In the genomic region with DNA sequence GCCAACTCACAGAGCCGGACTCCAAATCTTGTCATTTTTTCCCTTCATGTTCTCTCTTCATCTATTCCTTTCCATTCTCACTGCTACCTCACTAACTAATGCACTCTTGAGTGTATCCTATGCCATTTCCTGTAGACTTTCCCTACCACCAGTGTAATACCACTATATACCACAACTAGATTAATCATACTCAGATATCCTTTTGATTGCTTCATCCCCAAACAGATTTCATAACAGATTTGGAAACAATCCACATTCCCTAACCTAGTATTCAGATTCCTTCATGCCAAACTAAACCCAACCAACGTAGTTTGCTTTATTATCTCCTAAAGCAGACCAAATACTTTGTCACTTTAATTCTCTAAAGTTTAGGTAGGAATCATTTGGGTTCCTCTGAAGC, we compare ENCODE assay signal across 11 cellular contexts. TPM values are rescaled to one million over a fixed set of nuclear protein-coding genes. Genes with fewer than 3 reads are reported as not detected.
DNase-seq lines count a peak whose midpoint lies in the region; ATAC-seq and TF ChIP-seq lines count a peak whose summit lies in the region.
"Had no signal": no experiment of that assay in that cellular context is flagged by ENCODE, and none has a peak within 500 bp of the region (broad histone marks: within the 10 kb centered on the region; RNA-seq: fewer than 3 reads in every experiment).

No MANE protein-coding gene starts in this region.

- intact Hi-C loops in esophagus squamous epithelium (cut with DNase I), result no loop called here
- intact Hi-C loops in prostate gland (cut with DNase I), result loop anchor here (5.0 to 10.0 kb wide), 2 partner anchors 36 to 89 kb away; no protein-coding TSS in a partner anchor
- intact Hi-C loops in heart left ventricle (cut with DNase I), result loop anchor here in 8 of 10 donors (5.0 kb wide), 5 partner anchors 36 to 96 kb away; no protein-coding TSS in a partner anchor

- H3K4me3 ChIP-seq in esophagus squamous epithelium, result no peak overlapping the region
- H3K4me3 ChIP-seq in prostate gland, result no peak overlapping the region
- no peak overlapping the region for H3K4me3 ChIP-seq in heart left ventricle
- H3K4me3 ChIP-seq: colonic mucosa had no signal

- H3K27me3 ChIP-seq in esophagus squamous epithelium, result peaks cover 0 to 11% (median 0%) of the 10 kb centered on the region in 4 donors
- H3K27me3 ChIP-seq in prostate gland (replicated peaks; ENCODE audit: insufficient read depth), result no peaks in the 10 kb centered on the region
- peaks cover 0 to 12% (median 0%) of the 10 kb centered on the region in 9 donors for H3K27me3 ChIP-seq in heart left ventricle
- H3K27me3 ChIP-seq: colonic mucosa had no signal

- no peak for ATAC-seq in heart left ventricle
- ATAC-seq: left colon had no signal

- H3K36me3 ChIP-seq in esophagus squamous epithelium (no peaks in the 10 kb centered on the region), prostate gland (no peaks in the 10 kb centered on the region), heart left ventricle (no peaks in the 10 kb centered on the region)
- H3K36me3 ChIP-seq: colonic mucosa had no signal

- DNase-seq in Daoy (ENCODE audit: low read depth) (peak; percentile 75), SK-MEL-5 (ENCODE audit: low read depth, low spot score) (peak; percentile 14), esophagus squamous epithelium (lab: John Stamatoyannopoulos, UW) (no peak), prostate gland (ENCODE audit: low spot score) (no peak), KG1 (lab: John Stamatoyannopoulos, UW) (no peak), heart left ventricle (no peak), GOT3 (lab: John Stamatoyannopoulos, UW) (no peak)
- DNase-seq in activated CD4-positive, alpha-beta T cell treated with anti-CD3 and anti-CD28 coated beads for 1 hour, result no peak
- DNase-seq: colonic mucosa, left colon, NCI-H1048 had no signal

- TF ChIP-seq CTCF in esophagus squamous epithelium (IDR thresholded peaks at IDR 0.05), result peak in 4 of 6 experiments; percentile 43 to 75 (median 59)
- peak in 3 of 4 experiments; percentile 15 to 62 (median 25) for TF ChIP-seq CTCF in prostate gland (IDR thresholded peaks at IDR 0.05)
- peak in 3 of 12 donors; percentile 12 to 36 (median 33) for TF ChIP-seq CTCF in heart left ventricle (IDR thresholded peaks at IDR 0.05)

- in situ Hi-C loops in SK-MEL-5 (cut with HindIII; ENCODE audit: low pct_unique_long_range_greater_than_20kb, low sequenced_read_pairs), result no loop called here

- TF ChIP-seq POLR2A in esophagus squamous epithelium (IDR thresholded peaks at IDR 0.05) (no peak), prostate gland (IDR thresholded peaks at IDR 0.05) (no peak), heart left ventricle (IDR thresholded peaks at IDR 0.05) (no peak)

- peak overlapping the region; percentile 3 to 94 (median 32) for H3K27ac ChIP-seq in esophagus squamous epithelium
- H3K27ac ChIP-seq in prostate gland, result no peak overlapping the region
- no peak overlapping the region for H3K27ac ChIP-seq in heart left ventricle
- H3K27ac ChIP-seq: colonic mucosa had no signal

- H3K9me3 ChIP-seq in esophagus squamous epithelium (no peaks in the 10 kb centered on the region), prostate gland (no peaks in the 10 kb centered on the region), heart left ventricle (no peaks in the 10 kb centered on the region)
- H3K9me3 ChIP-seq: colonic mucosa had no signal

- H3K4me1 ChIP-seq in esophagus squamous epithelium, result peaks cover 0 to 73% (median 35%) of the 10 kb centered on the region in 3 donors
- H3K4me1 ChIP-seq in prostate gland (replicated peaks), result no peaks in the 10 kb centered on the region
- H3K4me1 ChIP-seq in heart left ventricle, result peaks cover 0 to 47% (median 21%) of the 10 kb centered on the region in 12 donors
- H3K4me1 ChIP-seq: colonic mucosa had no signal

- WGBS in esophagus squamous epithelium, 2 donors, result 36 to 41% methylated on average over 2 of the region's 2 CpGs
- WGBS in prostate gland, result 69% methylated on average over 2 of the region's 2 CpGs
- WGBS in heart left ventricle, 4 donors, result 85 to 99% (median 93%) methylated on average over 2 of the region's 2 CpGs

RNA-seq across cellular contexts. Expression of gene PLOD2, which starts 2.6 kb away (rescaled TPM):
- total RNA-seq in Daoy (2014; rRNA removed; shearing (Covaris generic)), result 80.5 and 89.4 TPM in 2 replicates
- 37.7 and 40.2 TPM in 2 replicates for total RNA-seq in SK-MEL-5 (2014; rRNA removed; shearing (Covaris generic))
- 27.1 and 32.5 TPM in 2 replicates for polyA plus RNA-seq in SK-MEL-5 (2015; cell fraction: cytosol; rRNA removed)
- polyA plus RNA-seq in SK-MEL-5 (2015; cell fraction: nucleus; rRNA removed), result 17.1 and 22.6 TPM in 2 replicates
- total RNA-seq in esophagus squamous epithelium (10 to 100 TPM; 13.3 to 29.1 (median 23.2) TPM), prostate gland (10 to 100 TPM; 10.7 to 14.6 TPM), heart left ventricle (10 to 100 TPM in 7 of 9 donors, 1 to 10 TPM in 2; 6.8 to 33.0 (median 17.9) TPM)
- polyA plus RNA-seq in heart left ventricle, result 10 to 100 TPM; 11.8 to 20.3 TPM

Comparison
In these comparisons a context has a peak if more than half of its experiments do, and no peak if none do; other contexts are left out.
1. DNase-seq: peak in Daoy (single experiment) and SK-MEL-5 (single experiment); none in esophagus squamous epithelium (single experiment), prostate gland (single experiment), KG1 (single experiment), heart left ventricle (0 of 5), GOT3 (single experiment) and activated CD4-positive, alpha-beta T cell treated with anti-CD3 and anti-CD28 coated beads for 1 hour (single experiment).
2. H3K27ac ChIP-seq: peak in esophagus squamous epithelium (4 of 4); none in prostate gland (0 of 2) and heart left ventricle (0 of 12).